11 cellular contexts compared by ENCODE assay signal in genomic region chr11:34680918-34681554, GRCh38.
A peak's percentile ranks its signal among the peaks of the same experiment; 100 is the strongest.
DNase-seq lines count a peak whose midpoint lies in the region; ATAC-seq and TF ChIP-seq lines count a peak whose summit lies in the region.
"Had no signal": no experiment of that assay in that cellular context is flagged by ENCODE, and none has a peak within 500 bp of the region (broad histone marks: within the 10 kb centered on the region; RNA-seq: fewer than 3 reads in every experiment).

No MANE protein-coding gene starts in this region.

- no peak overlapping the region for H3K4me3 Mint-ChIP-seq in CD4-positive, alpha-beta T cell
- H3K4me3 Mint-ChIP-seq: activated naive CD4-positive, alpha-beta T cell treated with anti-CD3 and anti-CD28 coated beads, Interleukin-2, amount 10 ng/mL, durations not matched to agents 7 days and 5 days had no signal

- H3K4me3 ChIP-seq in HUES48 (ENCODE audit: low read depth, low read length) = 0 out of 2 replicates have a peak overlapping the region, but pooled peaks have one; percentile 2
- H3K4me3 ChIP-seq in adipocyte (ENCODE audit: low read length) = no peak overlapping the region
- H3K4me3 ChIP-seq: ovary had no signal

- H3K4me1 Mint-ChIP-seq in CD4-positive, alpha-beta T cell (ENCODE audit: low read depth) = no peaks in the 10 kb centered on the region
- H3K4me1 Mint-ChIP-seq: activated naive CD4-positive, alpha-beta T cell treated with anti-CD3 and anti-CD28 coated beads, Interleukin-2, amount 10 ng/mL, durations not matched to agents 7 days and 5 days had no signal

- intact Hi-C loops in CD4-positive, alpha-beta T cell (cut with DNase I, micrococcal nuclease) = no loop called here

- peaks cover 18% of the 10 kb centered on the region for H3K4me1 ChIP-seq in HUES48 (ENCODE audit: control insufficient read depth, insufficient read depth, low read length)
- H3K4me1 ChIP-seq in adipocyte (ENCODE audit: control insufficient read depth, insufficient read depth, low read length) = peaks cover 16% of the 10 kb centered on the region

- H3K36me3 ChIP-seq in HUES48 (ENCODE audit: control insufficient read depth, insufficient read depth, low read length) = no peaks in the 10 kb centered on the region
- no peaks in the 10 kb centered on the region for H3K36me3 ChIP-seq in adipocyte (ENCODE audit: control insufficient read depth, insufficient read depth, low read length, severe bottlenecking)
- H3K36me3 ChIP-seq: ovary had no signal

- H3K9me3 Mint-ChIP-seq in CD4-positive, alpha-beta T cell = no peaks in the 10 kb centered on the region
- H3K9me3 Mint-ChIP-seq: activated naive CD4-positive, alpha-beta T cell treated with anti-CD3 and anti-CD28 coated beads, Interleukin-2, amount 10 ng/mL, durations not matched to agents 7 days and 5 days had no signal

- CTCF ChIA-PET in CD4-positive, alpha-beta T cell (lab: Charles Lee) = no interaction called here

- no peaks in the 10 kb centered on the region for H3K27me3 ChIP-seq in HUES48 (ENCODE audit: control insufficient read depth, insufficient read depth, low read length)
- no peaks in the 10 kb centered on the region for H3K27me3 ChIP-seq in adipocyte (replicated peaks; ENCODE audit: control insufficient read depth, insufficient read depth, low read length)
- H3K27me3 ChIP-seq in CD4-positive, alpha-beta T cell (ENCODE audit: control insufficient read depth, insufficient read depth, low read length) = no peaks in the 10 kb centered on the region
- H3K27me3 ChIP-seq: ovary had no signal

- H3K9ac ChIP-seq in HUES48 (ENCODE audit: low read depth, low read length) = no peak overlapping the region
- H3K9ac ChIP-seq in adipocyte (ENCODE audit: low read length) = no peak overlapping the region

- H3K9me3 ChIP-seq in HUES48 (ENCODE audit: control insufficient read depth, insufficient read depth, low read length) (no peaks in the 10 kb centered on the region), adipocyte (ENCODE audit: control insufficient read depth, low read length) (no peaks in the 10 kb centered on the region)
- H3K9me3 ChIP-seq in CD4-positive, alpha-beta T cell (ENCODE audit: control insufficient read depth, low read length) = no peaks in the 10 kb centered on the region
- H3K9me3 ChIP-seq: ovary had no signal

- peak overlapping the region; percentile 68 for H3K27ac ChIP-seq in HUES48 (ENCODE audit: low read depth, low read length)
- H3K27ac ChIP-seq in CD4-positive, alpha-beta T cell (ENCODE audit: low read depth, low read length) = no peak overlapping the region
- H3K27ac ChIP-seq: ovary had no signal

- H3K36me3 Mint-ChIP-seq in CD4-positive, alpha-beta T cell (ENCODE audit: low read depth) = no peaks in the 10 kb centered on the region
- H3K36me3 Mint-ChIP-seq: activated naive CD4-positive, alpha-beta T cell treated with anti-CD3 and anti-CD28 coated beads, Interleukin-2, amount 10 ng/mL, durations not matched to agents 7 days and 5 days had no signal

- TF ChIP-seq CTCF in AG09319 (IDR thresholded peaks at IDR 0.05; ENCODE audit: low read depth, low read length) = no peak
- no peak for TF ChIP-seq CTCF in CD4-positive, alpha-beta T cell (IDR thresholded peaks at IDR 0.05)

- H3K27ac Mint-ChIP-seq in CD4-positive, alpha-beta T cell = no peak overlapping the region
- H3K27ac Mint-ChIP-seq: activated naive CD4-positive, alpha-beta T cell treated with anti-CD3 and anti-CD28 coated beads, Interleukin-2, amount 10 ng/mL, durations not matched to agents 7 days and 5 days had no signal

- POLR2A ChIA-PET in CD4-positive, alpha-beta T cell (lab: Charles Lee) = no interaction called here

- ATAC-seq in HG03139 (IDR thresholded peaks at IDR 0.05; ENCODE audit: unreplicated experiment) = no peak
- ATAC-seq in CD4-positive, alpha-beta T cell (ENCODE audit: poor library complexity) = no peak

- H3K27me3 Mint-ChIP-seq in CD4-positive, alpha-beta T cell = peaks cover 20% of the 10 kb centered on the region

- DNase-seq in AG09319 (ENCODE audit: extremely low read depth, low read depth) = peak; percentile 7
- peak; percentile 55 for DNase-seq in adipocyte (ENCODE audit: low read depth)
- DNase-seq in iris pigment epithelial cell (ENCODE audit: low read depth) = peak; percentile 29
- DNase-seq in CD4-positive, alpha-beta T cell = no peak
- no peak for DNase-seq in NCI-H1930 (lab: John Stamatoyannopoulos, UW)
- DNase-seq in GDM1 (lab: John Stamatoyannopoulos, UW) = no peak
- DNase-seq: activated naive CD4-positive, alpha-beta T cell treated with anti-CD3 and anti-CD28 coated beads, Interleukin-2, amount 10 ng/mL, durations not matched to agents 7 days and 5 days; NCI-H2171 treated with DMSO at 0.1 percent for 48 hours; ovary had no signal

Comparison
In these comparisons a context has a peak if more than half of its experiments do, and no peak if none do; other contexts are left out.
1. DNase-seq: peak in AG09319 (single experiment), adipocyte (single experiment) and iris pigment epithelial cell (single experiment); none in CD4-positive, alpha-beta T cell (0 of 10), NCI-H1930 (0 of 2) and GDM1 (single experiment).